8 cellular contexts compared by ENCODE assay signal in genomic region chrX:49922291-49923241, GRCh38. TPM values are rescaled to one million over a fixed set of nuclear protein-coding genes. Genes with fewer than 3 reads are reported as not detected.
DNase-seq lines count a peak whose midpoint lies in the region; ATAC-seq and TF ChIP-seq lines count a peak whose summit lies in the region.

Gene CLCN5 (plus strand): TSS chrX:49922596. CDS start chrX:49925299, 2,703 bp downstream.

- peak within 1 kb of the TSS; percentile 89 for H3K4me3 Mint-ChIP-seq in CD4-positive, alpha-beta T cell
- peak within 1 kb of the TSS; percentile 74 for H3K4me3 Mint-ChIP-seq in activated CD8-positive, alpha-beta T cell treated with anti-CD3 and anti-CD28 coated beads for 36 hours

- H3K27me3 Mint-ChIP-seq in CD4-positive, alpha-beta T cell: no peaks in the 10 kb centered on the region
- H3K27me3 Mint-ChIP-seq in activated CD8-positive, alpha-beta T cell treated with anti-CD3 and anti-CD28 coated beads for 36 hours: no peaks in the 10 kb centered on the region

- H3K4me1 ChIP-seq in ectodermal cell (ENCODE audit: control insufficient read depth, insufficient read depth, low read length): no peaks in the 10 kb centered on the region
- no peaks in the 10 kb centered on the region for H3K4me1 ChIP-seq in lower lobe of right lung

- 0% methylated on average over 83 of the region's 83 CpGs for WGBS in ectodermal cell, 2 experiments

- H3K4me3 ChIP-seq in ectodermal cell (ENCODE audit: insufficient read depth, low read depth, low read length): peak within 1 kb of the TSS; percentile 66
- H3K4me3 ChIP-seq in lower lobe of right lung: peak within 1 kb of the TSS; percentile 75

- DNase-seq in CD4-positive, alpha-beta T cell: peak; percentile 85 to 95 (median 90)
- DNase-seq in HK-2 (ENCODE audit: unreplicated experiment) (peak; percentile 97), NCI-H82 treated with DMSO at 0.1 percent for 48 hours (lab: John Stamatoyannopoulos, UW; ENCODE audit: unreplicated experiment) (peak; percentile 86), lower lobe of right lung (peak; percentile 97)
- peak; percentile 96 for DNase-seq in activated CD8-positive, alpha-beta T cell treated with anti-CD3 and anti-CD28 coated beads for 36 hours
- peak; percentile 81 to 87 (median 86) for DNase-seq in stimulated activated CD4-positive, alpha-beta T cell treated with anti-CD3 and anti-CD28 coated beads, TNF-alpha, amount 100 ng/mL, for 1 hour (ENCODE audit: low read depth in 3 of 3, low spot score in 1 of 3)

- TF ChIP-seq CTCF in CD4-positive, alpha-beta T cell (IDR thresholded peaks at IDR 0.05): no peak
- no peak for TF ChIP-seq CTCF in activated CD8-positive, alpha-beta T cell treated with anti-CD3 and anti-CD28 coated beads for 36 hours (IDR thresholded peaks at IDR 0.05)
- TF ChIP-seq CTCF in lower lobe of right lung (IDR thresholded peaks at IDR 0.05): no peak

- peaks cover 6% of the 10 kb centered on the region for H3K36me3 Mint-ChIP-seq in CD4-positive, alpha-beta T cell (ENCODE audit: low read depth)
- peaks cover 2% of the 10 kb centered on the region for H3K36me3 Mint-ChIP-seq in activated CD8-positive, alpha-beta T cell treated with anti-CD3 and anti-CD28 coated beads for 36 hours (ENCODE audit: low read depth)

- no peaks in the 10 kb centered on the region for H3K27me3 ChIP-seq in CD4-positive, alpha-beta T cell (ENCODE audit: control insufficient read depth, insufficient read depth, low read length)
- H3K27me3 ChIP-seq in ectodermal cell (ENCODE audit: control insufficient read depth, insufficient read depth, low read length, poor library complexity, severe bottlenecking) (peaks cover 10% of the 10 kb centered on the region), lower lobe of right lung (ENCODE audit: low read depth) (no peaks in the 10 kb centered on the region)

- no peaks in the 10 kb centered on the region for H3K9me3 Mint-ChIP-seq in CD4-positive, alpha-beta T cell
- no peaks in the 10 kb centered on the region for H3K9me3 Mint-ChIP-seq in activated CD8-positive, alpha-beta T cell treated with anti-CD3 and anti-CD28 coated beads for 36 hours

- H3K36me3 ChIP-seq in ectodermal cell (ENCODE audit: control insufficient read depth, insufficient read depth, low read length) (no peaks in the 10 kb centered on the region), lower lobe of right lung (no peaks in the 10 kb centered on the region)

- peak; percentile 94 for ATAC-seq in CD4-positive, alpha-beta T cell (ENCODE audit: poor library complexity)
- ATAC-seq in GM19455 (IDR thresholded peaks at IDR 0.05; ENCODE audit: unreplicated experiment): peak; percentile 97
- ATAC-seq in activated CD8-positive, alpha-beta T cell treated with anti-CD3 and anti-CD28 coated beads for 36 hours: peak; percentile 97
- ATAC-seq in lower lobe of right lung: peak; percentile 99

- H3K4me1 Mint-ChIP-seq in CD4-positive, alpha-beta T cell (ENCODE audit: low read depth): peaks cover 12% of the 10 kb centered on the region
- peaks cover 7% of the 10 kb centered on the region for H3K4me1 Mint-ChIP-seq in activated CD8-positive, alpha-beta T cell treated with anti-CD3 and anti-CD28 coated beads for 36 hours (ENCODE audit: low read depth)

- POLR2A ChIA-PET in CD4-positive, alpha-beta T cell (lab: Charles Lee): interaction anchor here (0.7 to 1.2 kb wide), 5 partner anchors 41 to 1473 kb away, joined by 3 to 4 read pairs (median 4); partner anchors contain the start of genes CCNB3 and USP27X
- POLR2A ChIA-PET in activated CD8-positive, alpha-beta T cell treated with anti-CD3 and anti-CD28 coated beads for 36 hours (lab: Charles Lee): no interaction called here

- CTCF ChIA-PET in CD4-positive, alpha-beta T cell (lab: Charles Lee): interaction anchor here (1.1 to 2.9 kb wide), 6 partner anchors 34 to 282 kb away, joined by 3 to 12 read pairs (median 4); partner anchors contain the start of gene USP27X
- CTCF ChIA-PET in activated CD8-positive, alpha-beta T cell treated with anti-CD3 and anti-CD28 coated beads for 36 hours (lab: Charles Lee): interaction anchor here (1.2 to 7.7 kb wide), 5 partner anchors 10 to 282 kb away, joined by 3 to 57 read pairs (median 5); partner anchors contain the start of gene CCNB3

- no peaks in the 10 kb centered on the region for H3K9me3 ChIP-seq in CD4-positive, alpha-beta T cell (ENCODE audit: control insufficient read depth, low read length)
- H3K9me3 ChIP-seq in ectodermal cell (ENCODE audit: control insufficient read depth, low read length) (no peaks in the 10 kb centered on the region), lower lobe of right lung (no peaks in the 10 kb centered on the region)

- intact Hi-C loops in CD4-positive, alpha-beta T cell (cut with DNase I, micrococcal nuclease): loop anchor here in 1 of 2 experiments (2.0 to 5.0 kb wide), 2 partner anchors 45 to 282 kb away; partner anchors contain the start of genes CCNB3 and USP27X
- intact Hi-C loops in activated CD8-positive, alpha-beta T cell treated with anti-CD3 and anti-CD28 coated beads for 36 hours (cut with micrococcal nuclease): loop anchor here (5.0 kb wide), 1 partner anchor 40 kb away; no protein-coding TSS in a partner anchor
- intact Hi-C loops in lower lobe of right lung (cut with DNase I): no loop called here

- H3K27ac Mint-ChIP-seq in CD4-positive, alpha-beta T cell: peak within 1 kb of the TSS; percentile 64
- H3K27ac Mint-ChIP-seq in activated CD8-positive, alpha-beta T cell treated with anti-CD3 and anti-CD28 coated beads for 36 hours: peak within 1 kb of the TSS; percentile 68

- no peak within 1 kb of the TSS for H3K27ac ChIP-seq in CD4-positive, alpha-beta T cell (ENCODE audit: low read depth, low read length)
- no peak within 1 kb of the TSS for H3K27ac ChIP-seq in ectodermal cell (ENCODE audit: insufficient read depth, low read depth, low read length, poor library complexity, severe bottlenecking)
- H3K27ac ChIP-seq in lower lobe of right lung: peak within 1 kb of the TSS; percentile 78

RNA-seq across cellular contexts. Expression of gene CLCN5, which starts in this region (rescaled TPM):
- 1 to 10 TPM in 1 of 2 experiments, under 1 TPM in 1; 0.61 to 1.6 TPM for total RNA-seq in CD4-positive, alpha-beta T cell
- total RNA-seq in activated CD8-positive, alpha-beta T cell treated with anti-CD3 and anti-CD28 coated beads for 36 hours: 1 to 10 TPM; 1.7 TPM
- 13.5 TPM for polyA plus RNA-seq in ectodermal cell (2013, experiment 1 of 4)
- polyA plus RNA-seq in ectodermal cell (2013, experiment 2 of 4): 15.6 TPM
- 8.7 TPM for polyA plus RNA-seq in ectodermal cell (2013, experiment 3 of 4)
- polyA plus RNA-seq in ectodermal cell (2013, experiment 4 of 4): 8.8 TPM
- 12.9 TPM for total RNA-seq in lower lobe of right lung
